In the genomic region with DNA sequence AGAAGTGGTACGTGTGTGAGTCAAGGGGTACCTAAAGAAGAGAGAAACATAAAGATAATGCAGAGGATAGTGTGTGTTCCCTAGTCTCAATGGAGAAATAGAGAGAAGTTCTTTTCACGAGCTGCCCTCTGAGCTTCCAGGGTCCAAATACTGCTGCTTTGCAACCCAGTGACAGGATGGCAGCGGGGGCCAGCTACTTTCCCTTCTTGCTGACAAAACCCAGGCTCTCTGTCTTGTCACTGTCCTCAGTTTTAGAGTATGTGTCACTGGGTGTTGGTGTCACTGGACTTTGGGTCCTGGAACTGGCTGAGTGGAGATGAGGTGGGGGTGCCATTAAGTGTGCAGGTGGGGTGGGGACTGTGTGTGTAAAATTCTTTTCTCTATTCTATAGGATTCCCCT, we compare ENCODE assay signal across 20 cellular contexts.
DNase-seq lines count a peak whose midpoint lies in the region; ATAC-seq and TF ChIP-seq lines count a peak whose summit lies in the region.
"Had no signal": no experiment of that assay in that cellular context is flagged by ENCODE, and none has a peak within 500 bp of the region (broad histone marks: within the 10 kb centered on the region; RNA-seq: fewer than 3 reads in every experiment).

No MANE protein-coding gene starts in this region.

- H2AK5ac ChIP-seq in trophoblast cell (ENCODE audit: low read length) = no peak overlapping the region

- DNase-seq in MCF 10A (ENCODE audit: unreplicated experiment) (no peak), mammary epithelial cell (no peak), trophoblast cell (no peak), Karpas-422 (no peak)
- no peak for DNase-seq in activated CD4-positive, alpha-beta memory T cell treated with anti-CD3 and anti-CD28 coated beads for 36 hours
- DNase-seq: C1 segment of cervical spinal cord; CD8-positive, alpha-beta T cell; DMS 273 treated with DMSO at 0.1 percent for 48 hours; H9; KG1; NCI-H1436 treated with DMSO at 0.1 percent for 48 hours; NCI-H187 treated with DMSO at 0.1 percent for 48 hours; NCI-H2171 treated with DMSO at 0.1 percent for 48 hours; NCI-H524; NCI-H748 treated with DMSO at 0.1 percent for 48 hours; SIG-M5; SK-N-SH; SW 1271 had no signal

- H2AFZ ChIP-seq in mammary epithelial cell (ENCODE audit: low read depth, low read length) = no peak overlapping the region
- no peak overlapping the region for H2AFZ ChIP-seq in trophoblast cell (ENCODE audit: insufficient read depth, low read length, poor library complexity)
- no peak overlapping the region for H2AFZ ChIP-seq in Karpas-422 (ENCODE audit: low read length)

- peaks cover 8% of the 10 kb centered on the region for H3K79me1 ChIP-seq in trophoblast cell (ENCODE audit: low read length)

- H2BK12ac ChIP-seq in trophoblast cell (ENCODE audit: low read length) = peak overlapping the region; percentile 51

- H3K9me3 ChIP-seq in mammary epithelial cell (replicated peaks; ENCODE audit: insufficient read depth, low read length) (no peaks in the 10 kb centered on the region), trophoblast cell (ENCODE audit: insufficient read depth, low read depth, low read length) (no peaks in the 10 kb centered on the region), Karpas-422 (ENCODE audit: low read length) (no peaks in the 10 kb centered on the region)
- H3K9me3 ChIP-seq: SK-N-SH had no signal

- H4K91ac ChIP-seq in trophoblast cell (ENCODE audit: low read depth, low read length) = peak overlapping the region; percentile 1

- BruUV-seq in MCF 10A (replicated peaks; lab: Mats Ljungman, UMichigan) (no TSS peak), mammary epithelial cell (replicated peaks; lab: Mats Ljungman, UMichigan) (no TSS peak)

- no peak overlapping the region for H3K18ac ChIP-seq in trophoblast cell (ENCODE audit: low read length)

- ATAC-seq in activated T-helper 17 cell treated with anti-CD3 and anti-CD28 coated beads, Interleukin-2, amount 50 U/mL, for 72 hours (replicated peaks) = no peak
- no peak for ATAC-seq in HG03025 (IDR thresholded peaks at IDR 0.05; ENCODE audit: low FRiP score, unreplicated experiment)
- ATAC-seq: CD8-positive, alpha-beta T cell had no signal

- no peak overlapping the region for H4K12ac ChIP-seq in trophoblast cell (ENCODE audit: low read depth, low read length)

- CTCF ChIA-PET in MCF 10A (lab: Yijun Ruan, JAX) = interaction anchor here (0.6 to 6.7 kb wide), 10 partner anchors 22 to 1270 kb away, joined by 3 to 64 read pairs (median 5); no protein-coding TSS in a partner anchor
- CTCF ChIA-PET in mammary epithelial cell (lab: Charles Lee; ENCODE audit: low non-redundant PET) = no interaction called here
- CTCF ChIA-PET in activated CD4-positive, alpha-beta memory T cell treated with anti-CD3 and anti-CD28 coated beads for 36 hours (lab: Charles Lee) = interaction anchor here (1.1 to 4.5 kb wide), 4 partner anchors 10 to 1271 kb away, joined by 3 to 25 read pairs (median 10); no protein-coding TSS in a partner anchor

- H4K20me1 ChIP-seq in mammary epithelial cell (ENCODE audit: insufficient read depth, low read length) (no peaks in the 10 kb centered on the region), Karpas-422 (ENCODE audit: insufficient read depth, low read depth, low read length) (no peaks in the 10 kb centered on the region)

- H3K27me3 ChIP-seq in mammary epithelial cell (ENCODE audit: insufficient read depth, low read length) (no peaks in the 10 kb centered on the region), trophoblast cell (ENCODE audit: insufficient read depth, low read length) (no peaks in the 10 kb centered on the region), Karpas-422 (ENCODE audit: low read length) (no peaks in the 10 kb centered on the region)

- TF ChIP-seq CTCF in MCF 10A (IDR thresholded peaks at IDR 0.05; ENCODE audit: unreplicated experiment) (no peak), mammary epithelial cell (conservative IDR thresholded peaks at IDR 0.05 in 1 of 2, IDR thresholded peaks at IDR 0.05 in 1 of 2; ENCODE audit: extremely low read depth in 1 of 2, insufficient read depth in 1 of 2, low read depth in 1 of 2, low read length in 2 of 2) (no peak)

- no peak overlapping the region for H3K23ac ChIP-seq in trophoblast cell (ENCODE audit: low read length)

- H3K27me3 Mint-ChIP-seq in MCF 10A (ENCODE audit: insufficient read depth, unreplicated experiment) = no peaks in the 10 kb centered on the region
- H3K27me3 Mint-ChIP-seq in activated T-helper 17 cell treated with anti-CD3 and anti-CD28 coated beads, Interleukin-2, amount 50 U/mL, for 72 hours = no peaks in the 10 kb centered on the region
- H3K27me3 Mint-ChIP-seq in activated CD4-positive, alpha-beta memory T cell treated with anti-CD3 and anti-CD28 coated beads for 36 hours = no peaks in the 10 kb centered on the region

- no peak overlapping the region for H4K8ac ChIP-seq in trophoblast cell (ENCODE audit: low read depth, low read length)

- no peak overlapping the region for H3K4ac ChIP-seq in trophoblast cell (ENCODE audit: low read depth, low read length)

- H3K4me3 ChIP-seq in mammary epithelial cell (replicated peaks in 1 of 3; ENCODE audit: insufficient read depth in 1 of 3, low read depth in 2 of 3, low read length in 3 of 3) = no peak overlapping the region
- H3K4me3 ChIP-seq in trophoblast cell (ENCODE audit: low read depth, low read length) = no peak overlapping the region
- no peak overlapping the region for H3K4me3 ChIP-seq in Karpas-422 (ENCODE audit: low read length)

- H3K4me1 Mint-ChIP-seq in MCF 10A (ENCODE audit: insufficient read depth, unreplicated experiment) = peaks cover 31% of the 10 kb centered on the region
- H3K4me1 Mint-ChIP-seq in activated T-helper 17 cell treated with anti-CD3 and anti-CD28 coated beads, Interleukin-2, amount 50 U/mL, for 72 hours = peaks cover 13% of the 10 kb centered on the region
- peaks cover 24% of the 10 kb centered on the region for H3K4me1 Mint-ChIP-seq in activated CD4-positive, alpha-beta memory T cell treated with anti-CD3 and anti-CD28 coated beads for 36 hours (ENCODE audit: low read depth)

- peaks cover 11% of the 10 kb centered on the region for H3K4me1 ChIP-seq in mammary epithelial cell (ENCODE audit: insufficient read depth, low read length)
- peaks cover 21 to 34% of the 10 kb centered on the region in 2 experiments for H3K4me1 ChIP-seq in trophoblast cell (ENCODE audit: control insufficient read depth in 1 of 2, insufficient read depth in 2 of 2, low read length in 2 of 2)
- no peaks in the 10 kb centered on the region for H3K4me1 ChIP-seq in Karpas-422 (ENCODE audit: low read length)

- H2BK5ac ChIP-seq in trophoblast cell (ENCODE audit: low read depth, low read length, poor library complexity) = no peak overlapping the region

- peaks cover 6% of the 10 kb centered on the region for H3K36me3 Mint-ChIP-seq in MCF 10A (ENCODE audit: insufficient read depth, unreplicated experiment)
- no peaks in the 10 kb centered on the region for H3K36me3 Mint-ChIP-seq in activated T-helper 17 cell treated with anti-CD3 and anti-CD28 coated beads, Interleukin-2, amount 50 U/mL, for 72 hours (ENCODE audit: low read depth)
- no peaks in the 10 kb centered on the region for H3K36me3 Mint-ChIP-seq in activated CD4-positive, alpha-beta memory T cell treated with anti-CD3 and anti-CD28 coated beads for 36 hours
- H3K36me3 Mint-ChIP-seq: CD8-positive, alpha-beta T cell had no signal

- in situ Hi-C loops in mammary epithelial cell (cut with MboI; ENCODE audit: low sequenced_read_pairs in 2 of 2) = loop anchor here (10.0 to 25.0 kb wide), 3 partner anchors 772 to 1259 kb away; no protein-coding TSS in a partner anchor

- H3K27ac ChIP-seq in mammary epithelial cell (ENCODE audit: insufficient read depth, low read depth, low read length) (no peak overlapping the region), trophoblast cell (ENCODE audit: low read depth, low read length) (no peak overlapping the region), Karpas-422 (ENCODE audit: low read length) (no peak overlapping the region)

- WGBS in mammary epithelial cell (ENCODE audit: low coverage, missing lambda C conversion rate) = 87% methylated on average over 3 of the region's 3 CpGs
- WGBS in trophoblast cell (ENCODE audit: extremely low coverage, insufficient coverage, insufficient read length) = no CpG with 5 or more reads among the region's 3 CpGs

- intact Hi-C loops in MCF 10A (cut with micrococcal nuclease) = no loop called here
- intact Hi-C loops in mammary epithelial cell (cut with micrococcal nuclease) = no loop called here
- intact Hi-C loops in activated CD4-positive, alpha-beta memory T cell treated with anti-CD3 and anti-CD28 coated beads for 36 hours (cut with micrococcal nuclease) = no loop called here

- H3K9ac ChIP-seq in mammary epithelial cell (ENCODE audit: insufficient read depth, low read length) (no peak overlapping the region), trophoblast cell (ENCODE audit: low read length) (no peak overlapping the region), Karpas-422 (ENCODE audit: low read length) (no peak overlapping the region)
- H3K9ac ChIP-seq: SK-N-SH had no signal

- H3K9me3 Mint-ChIP-seq in MCF 10A (ENCODE audit: unreplicated experiment) = no peaks in the 10 kb centered on the region
- H3K9me3 Mint-ChIP-seq in activated T-helper 17 cell treated with anti-CD3 and anti-CD28 coated beads, Interleukin-2, amount 50 U/mL, for 72 hours = peaks cover 4% of the 10 kb centered on the region
- no peaks in the 10 kb centered on the region for H3K9me3 Mint-ChIP-seq in activated CD4-positive, alpha-beta memory T cell treated with anti-CD3 and anti-CD28 coated beads for 36 hours
- H3K9me3 Mint-ChIP-seq: H9 had no signal

- H3K36me3 ChIP-seq in mammary epithelial cell (ENCODE audit: insufficient read depth, low read length) (no peaks in the 10 kb centered on the region), trophoblast cell (ENCODE audit: control insufficient read depth in 1 of 2, insufficient read depth in 2 of 2, low read length in 2 of 2) (no peaks in the 10 kb centered on the region), Karpas-422 (ENCODE audit: insufficient read depth, low read length) (no peaks in the 10 kb centered on the region)

- dilution Hi-C loops in mammary epithelial cell (cut with HindIII; ENCODE audit: low sequenced_read_pairs) = no loop called here

- H3K79me2 ChIP-seq in mammary epithelial cell (ENCODE audit: insufficient read depth, low read length) (no peaks in the 10 kb centered on the region), trophoblast cell (ENCODE audit: control insufficient read depth, insufficient read depth, low read length, poor library complexity) (no peaks in the 10 kb centered on the region), Karpas-422 (ENCODE audit: low read length) (no peaks in the 10 kb centered on the region)

- no peaks in the 10 kb centered on the region for H3K9me2 ChIP-seq in Karpas-422 (replicated peaks; ENCODE audit: insufficient read depth, low read length)
- H3K9me2 ChIP-seq: SK-N-SH had no signal

- H3K4me3 Mint-ChIP-seq in MCF 10A (ENCODE audit: unreplicated experiment) = no peak overlapping the region
- no peak overlapping the region for H3K4me3 Mint-ChIP-seq in activated T-helper 17 cell treated with anti-CD3 and anti-CD28 coated beads, Interleukin-2, amount 50 U/mL, for 72 hours
- no peak overlapping the region for H3K4me3 Mint-ChIP-seq in activated CD4-positive, alpha-beta memory T cell treated with anti-CD3 and anti-CD28 coated beads for 36 hours
- H3K4me3 Mint-ChIP-seq: CD8-positive, alpha-beta T cell; H9 had no signal

- H3K4me2 ChIP-seq in mammary epithelial cell (ENCODE audit: insufficient read depth, low read depth, low read length) (no peak overlapping the region), trophoblast cell (ENCODE audit: low read length) (no peak overlapping the region), Karpas-422 (ENCODE audit: low read depth, low read length, poor library complexity, severe bottlenecking) (no peak overlapping the region)
- H3K4me2 ChIP-seq: SK-N-SH had no signal

- POLR2A ChIA-PET in MCF 10A (lab: Yijun Ruan, JAX) = interaction anchor here (0.7 kb wide), 1 partner anchor 33 kb away, joined by 3 read pairs; no protein-coding TSS in a partner anchor
- POLR2A ChIA-PET in activated CD4-positive, alpha-beta memory T cell treated with anti-CD3 and anti-CD28 coated beads for 36 hours (lab: Charles Lee) = interaction anchor here (0.8 to 1.8 kb wide), 3 partner anchors 10 to 767 kb away, joined by 3 to 12 read pairs (median 4); no protein-coding TSS in a partner anchor

- H3K27ac Mint-ChIP-seq in MCF 10A (ENCODE audit: low read depth, unreplicated experiment) = peak overlapping the region; percentile 14
- H3K27ac Mint-ChIP-seq in activated T-helper 17 cell treated with anti-CD3 and anti-CD28 coated beads, Interleukin-2, amount 50 U/mL, for 72 hours = peak overlapping the region; percentile 88
- H3K27ac Mint-ChIP-seq in activated CD4-positive, alpha-beta memory T cell treated with anti-CD3 and anti-CD28 coated beads for 36 hours = no peak overlapping the region
- H3K27ac Mint-ChIP-seq: CD8-positive, alpha-beta T cell; H9 had no signal

- H3K14ac ChIP-seq in trophoblast cell (ENCODE audit: low read length) = no peak overlapping the region

- H2BK120ac ChIP-seq in trophoblast cell (ENCODE audit: insufficient read depth, low read length, poor library complexity) = no peak overlapping the region
